In the genomic region with DNA sequence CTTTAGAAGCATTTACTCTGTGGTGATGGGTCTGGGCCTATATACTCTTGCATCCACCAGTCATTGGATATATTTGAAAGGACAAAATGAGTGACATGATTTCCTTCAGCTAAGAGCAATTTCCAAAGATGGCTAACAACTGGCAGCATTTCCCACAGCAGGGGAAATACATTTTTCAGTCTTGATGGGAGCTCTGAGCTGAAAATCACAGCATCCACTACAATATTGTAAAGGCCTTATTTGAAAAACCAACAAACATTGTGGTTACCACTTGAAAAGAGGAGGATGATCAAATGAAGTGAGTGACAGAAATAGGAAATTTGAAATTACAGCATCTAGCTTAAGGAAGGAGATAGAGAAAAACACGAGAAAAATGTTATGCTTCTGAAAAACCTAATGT, we compare ENCODE assay signal across 29 cellular contexts.
"Had no signal": no experiment of that assay in that cellular context is flagged by ENCODE, and none has a peak within 500 bp of the region (broad histone marks: within the 10 kb centered on the region; RNA-seq: fewer than 3 reads in every experiment).

No MANE protein-coding gene starts in this region.

- H3K4me1 ChIP-seq: colonic mucosa, esophagus muscularis mucosa, esophagus squamous epithelium, foreskin keratinocyte, gastrocnemius medialis, gastroesophageal sphincter, heart left ventricle, heart right ventricle had no signal

- H3K9me3 Mint-ChIP-seq: dendritic cell treated with granulocyte-macrophage colony-stimulating factor and Interleukin-4, amounts not matched to agents 40 ng/mL and 50 ng/mL, for 4 days; effector memory CD8-positive, alpha-beta T cell; endodermal cell had no signal

- ATAC-seq: effector memory CD8-positive, alpha-beta T cell; esophagus mucosa; foreskin keratinocyte; gastrocnemius medialis; gastroesophageal sphincter; heart left ventricle; heart right ventricle had no signal

- FAIRE-seq: colon, endometrium, endothelial cell of umbilical vein, frontal cortex had no signal

- H3K4me3 Mint-ChIP-seq: dendritic cell treated with granulocyte-macrophage colony-stimulating factor and Interleukin-4, amounts not matched to agents 40 ng/mL and 50 ng/mL, for 4 days; effector memory CD8-positive, alpha-beta T cell; endodermal cell had no signal

- H3K9me3 ChIP-seq: colonic mucosa, esophagus muscularis mucosa, esophagus squamous epithelium, gastrocnemius medialis, gastroesophageal sphincter, heart left ventricle, heart right ventricle had no signal

- H3K27ac ChIP-seq: colonic mucosa, coronary artery, dorsolateral prefrontal cortex, epithelial cell of prostate, esophagus muscularis mucosa, esophagus squamous epithelium, foreskin keratinocyte, gastrocnemius medialis, gastroesophageal sphincter, heart left ventricle, heart right ventricle had no signal

- H3K27ac Mint-ChIP-seq: dendritic cell treated with granulocyte-macrophage colony-stimulating factor and Interleukin-4, amounts not matched to agents 40 ng/mL and 50 ng/mL, for 4 days; effector memory CD8-positive, alpha-beta T cell; endodermal cell had no signal

- H3K4me3 ChIP-seq: colonic mucosa, coronary artery, dorsolateral prefrontal cortex, esophagus muscularis mucosa, esophagus squamous epithelium, gastrocnemius medialis, gastroesophageal sphincter, heart left ventricle, heart right ventricle had no signal

- H3K36me3 ChIP-seq: colonic mucosa, esophagus muscularis mucosa, esophagus squamous epithelium, gastrocnemius medialis, gastroesophageal sphincter, heart left ventricle, heart right ventricle had no signal

- H3K27me3 Mint-ChIP-seq: dendritic cell treated with granulocyte-macrophage colony-stimulating factor and Interleukin-4, amounts not matched to agents 40 ng/mL and 50 ng/mL, for 4 days; effector memory CD8-positive, alpha-beta T cell had no signal

- H3K27me3 ChIP-seq: colonic mucosa, dorsolateral prefrontal cortex, esophagus muscularis mucosa, esophagus squamous epithelium, foreskin keratinocyte, gastrocnemius medialis, gastroesophageal sphincter, heart left ventricle, heart right ventricle had no signal

- DNase-seq: colonic mucosa; cortex of kidney; dermis blood vessel endothelial cell; dorsolateral prefrontal cortex; effector CD4-positive, alpha-beta T cell; effector CD8-positive, alpha-beta T cell; effector memory CD4-positive, alpha-beta T cell; effector memory CD8-positive, alpha-beta T cell; endodermal cell; erythroblast; esophagus squamous epithelium; foreskin fibroblast; foreskin keratinocyte; foreskin melanocyte; gastrocnemius medialis; glutamatergic neuron; head of caudate nucleus; heart left ventricle; heart right ventricle had no signal

- H3K4me1 Mint-ChIP-seq: endodermal cell had no signal
